Comparison of ENCODE assay signal across 13 cellular contexts in genomic region chr1:180117764-180118116, GRCh38. TPM values are rescaled to one million over a fixed set of nuclear protein-coding genes. Genes with fewer than 3 reads are reported as not detected.
DNase-seq lines count a peak whose midpoint lies in the region; ATAC-seq, FAIRE-seq and TF ChIP-seq lines count a peak whose summit lies in the region.
"Had no signal": no experiment of that assay in that cellular context is flagged by ENCODE, and none has a peak within 500 bp of the region (broad histone marks: within the 10 kb centered on the region; RNA-seq: fewer than 3 reads in every experiment).

No MANE protein-coding gene starts in this region.

- H4K8ac ChIP-seq in IMR-90 (ENCODE audit: low read depth in 2 of 2, low read length in 2 of 2): peak overlapping the region; percentile 45 to 87

- H3K27ac ChIP-seq in IMR-90 (ENCODE audit: insufficient read depth, low read length) (peak overlapping the region; percentile 75), keratinocyte (ENCODE audit: control insufficient read depth, insufficient read depth, low read length) (peak overlapping the region; percentile 51), tibial artery (no peak overlapping the region)
- H3K27ac ChIP-seq: tibial nerve had no signal

- WGBS in IMR-90 (ENCODE audit: extremely low coverage in 2 of 2, insufficient read length in 1 of 2), 2 experiments: no CpG with 5 or more reads among the region's 2 CpGs

- H4K5ac ChIP-seq in IMR-90 (ENCODE audit: low read depth, low read length): peak overlapping the region; percentile 83

- peak overlapping the region; percentile 62 for H2BK20ac ChIP-seq in IMR-90 (ENCODE audit: low read depth, low read length)

- peak overlapping the region; percentile 80 for H2AK9ac ChIP-seq in IMR-90 (replicated peaks; ENCODE audit: low read depth, low read length, poor library complexity)

- BruUV-seq in IMR-90 (replicated peaks; lab: Mats Ljungman, UMichigan): no TSS peak

- no peak for TF ChIP-seq POLR2A in IMR-90 (IDR thresholded peaks at IDR 0.05; ENCODE audit: low read depth, low read length)

- peak overlapping the region; percentile 92 for H3K18ac ChIP-seq in IMR-90 (ENCODE audit: low read depth, low read length)

- H3K9me3 ChIP-seq in IMR-90 (ENCODE audit: control insufficient read depth, insufficient read depth, low read length) (no peaks in the 10 kb centered on the region), keratinocyte (ENCODE audit: control insufficient read depth, low read depth, low read length) (no peaks in the 10 kb centered on the region), tibial artery (no peaks in the 10 kb centered on the region)
- H3K9me3 ChIP-seq: tibial nerve had no signal

- in situ Hi-C loops in IMR-90 (cut with MboI; ENCODE audit: low sequenced_read_pairs): no loop called here

- H2AFZ ChIP-seq in IMR-90 (replicated peaks; ENCODE audit: low read length, poor library complexity) (peak overlapping the region; percentile 63), keratinocyte (ENCODE audit: control insufficient read depth, low read length) (no peak overlapping the region)

- CTCF ChIA-PET in IMR-90 (lab: Yijun Ruan, JAX): no interaction called here

- H2BK5ac ChIP-seq in IMR-90 (ENCODE audit: low read depth, low read length, poor library complexity, severe bottlenecking): peak overlapping the region; percentile 80

- peak overlapping the region; percentile 75; the same call in 2 of the 3 replicates for H2BK15ac ChIP-seq in IMR-90 (ENCODE audit: low read depth, low read length)

- peaks cover 33% of the 10 kb centered on the region for H3K4me1 ChIP-seq in IMR-90 (ENCODE audit: control insufficient read depth, insufficient read depth, low read length)
- H3K4me1 ChIP-seq in keratinocyte (ENCODE audit: control insufficient read depth, extremely low read depth, insufficient read depth, low read length): peaks cover 24% of the 10 kb centered on the region
- no peaks in the 10 kb centered on the region for H3K4me1 ChIP-seq in tibial artery
- H3K4me1 ChIP-seq: tibial nerve had no signal

- no peak for TF ChIP-seq RAD21 in IMR-90 (IDR thresholded peaks at IDR 0.05; ENCODE audit: low read length)

- H3K79me1 ChIP-seq in IMR-90 (ENCODE audit: low read depth in 1 of 2, low read length in 2 of 2): peaks cover 0 to 12% of the 10 kb centered on the region in 2 experiments; a peak in 3 of 4 replicates

- intact Hi-C loops in IMR-90 (cut with micrococcal nuclease) (no loop called here), tibial artery (cut with DNase I; ENCODE audit: low total_unique reads) (no loop called here)

- peak; percentile 67 for DNase-seq in AG08396 (ENCODE audit: low spot score)
- DNase-seq in IMR-90: peak; percentile 85
- DNase-seq in bronchial epithelial cell (ENCODE audit: low read depth): peak; percentile 82
- DNase-seq in keratinocyte (ENCODE audit: low read depth, low spot score): no peak
- no peak for DNase-seq in NCI-H345 treated with DMSO at 0.1 percent for 48 hours (lab: John Stamatoyannopoulos, UW; ENCODE audit: unreplicated experiment)
- no peak for DNase-seq in tibial artery
- no peak for DNase-seq in activated CD4-positive, CD25-positive, alpha-beta regulatory T cell (lab: John Stamatoyannopoulos, UW)
- DNase-seq in activated T-cell treated with anti-CD3 and anti-CD28 coated beads, Interleukin-2, amount 50 U/mL, for 48 hours: no peak
- DNase-seq: activated CD4-positive, alpha-beta T cell treated with anti-CD3 and anti-CD28 coated beads for 48 hours; cerebellar nuclear complex; H7; NCI-H69 had no signal

- peak overlapping the region; percentile 59; the same call in 1 of the 2 replicates for H3K56ac ChIP-seq in IMR-90 (ENCODE audit: extremely low read depth, insufficient read depth, low read length)

- peak overlapping the region; percentile 87 for H3K4ac ChIP-seq in IMR-90 (ENCODE audit: low read depth, low read length)

- peak; percentile 40 for ATAC-seq in IMR-90 (ENCODE audit: low read depth)

- dilution Hi-C loops in IMR-90 (cut with HindIII; ENCODE audit: low sequenced_read_pairs, unreplicated experiment) (no loop called here), keratinocyte (cut with MboI; ENCODE audit: extremely low pct_ligation_motif_present, low sequenced_read_pairs) (no loop called here)

- H3K27me3 ChIP-seq in IMR-90 (ENCODE audit: control insufficient read depth, insufficient read depth, low read length): no peaks in the 10 kb centered on the region
- no peaks in the 10 kb centered on the region for H3K27me3 ChIP-seq in bronchial epithelial cell (ENCODE audit: control insufficient read depth, insufficient read depth, low read length)
- no peaks in the 10 kb centered on the region for H3K27me3 ChIP-seq in keratinocyte (ENCODE audit: control insufficient read depth, extremely low read depth, insufficient read depth, low read length)
- no peaks in the 10 kb centered on the region for H3K27me3 ChIP-seq in tibial artery
- H3K27me3 ChIP-seq: tibial nerve had no signal

- peak overlapping the region; percentile 71 for H3K14ac ChIP-seq in IMR-90 (replicated peaks; ENCODE audit: low read depth, low read length)

- no peak overlapping the region for H3K9ac ChIP-seq in IMR-90 (ENCODE audit: low read depth, low read length)
- no peak overlapping the region for H3K9ac ChIP-seq in keratinocyte (ENCODE audit: control insufficient read depth, extremely low read depth, insufficient read depth, low read length)

- H3K4me3 ChIP-seq in IMR-90 (ENCODE audit: insufficient read depth, low read depth, low read length): no peak overlapping the region
- no peak overlapping the region for H3K4me3 ChIP-seq in bronchial epithelial cell (ENCODE audit: low read depth, low read length)
- peak overlapping the region in 1 of 3 experiments; percentile 11 for H3K4me3 ChIP-seq in keratinocyte (ENCODE audit: control insufficient read depth in 2 of 3, extremely low read depth in 1 of 3, insufficient read depth in 2 of 3, low read depth in 1 of 3, low read length in 3 of 3)
- H3K4me3 ChIP-seq in tibial artery: no peak overlapping the region
- H3K4me3 ChIP-seq: tibial nerve had no signal

- H2AK5ac ChIP-seq in IMR-90 (ENCODE audit: low read depth, low read length): peak overlapping the region; percentile 95

- FAIRE-seq in bronchial epithelial cell (lab: Jason Lieb, UNC) (no peak), keratinocyte (lab: Jason Lieb, UNC) (no peak)

- H4K20me1 ChIP-seq in IMR-90 (ENCODE audit: insufficient read depth, low read length) (no peaks in the 10 kb centered on the region), keratinocyte (ENCODE audit: control insufficient read depth, extremely low read depth, insufficient read depth, low read length) (no peaks in the 10 kb centered on the region)

- H3K36me3 ChIP-seq in IMR-90 (ENCODE audit: control insufficient read depth, insufficient read depth, low read length) (no peaks in the 10 kb centered on the region), bronchial epithelial cell (ENCODE audit: control insufficient read depth, insufficient read depth, low read length) (no peaks in the 10 kb centered on the region), keratinocyte (ENCODE audit: control insufficient read depth in 2 of 2, extremely low read depth in 1 of 2, insufficient read depth in 2 of 2, low read length in 2 of 2) (peaks cover 0 to under 1% of the 10 kb centered on the region in 2 experiments), tibial artery (peaks cover 4 to 13% (median 8%) of the 10 kb centered on the region in 3 donors)

- no peak overlapping the region; the same call in 1 of the 2 replicates for H3K4me2 ChIP-seq in IMR-90 (ENCODE audit: low read depth, low read length)
- peak overlapping the region; percentile 35 for H3K4me2 ChIP-seq in keratinocyte (ENCODE audit: control insufficient read depth, extremely low read depth, insufficient read depth, low read depth, low read length)

- POLR2A ChIA-PET in IMR-90 (lab: Charles Lee; ENCODE audit: unreplicated experiment): no interaction called here

- H3K79me2 ChIP-seq in keratinocyte (ENCODE audit: control insufficient read depth, insufficient read depth, low read length): no peaks in the 10 kb centered on the region

- peak overlapping the region; percentile 61; the same call in 1 of the 2 replicates for H3K23ac ChIP-seq in IMR-90 (ENCODE audit: low read depth, low read length)

- H2BK120ac ChIP-seq in IMR-90 (ENCODE audit: low read depth, low read length): peak overlapping the region; percentile 93

- no peak for TF ChIP-seq CTCF in IMR-90 (conservative IDR thresholded peaks at IDR 0.05; ENCODE audit: low read depth, low read length)
- TF ChIP-seq CTCF in bronchial epithelial cell (IDR thresholded peaks at IDR 0.05; ENCODE audit: insufficient read depth, low read length, severe bottlenecking): no peak
- no peak for TF ChIP-seq CTCF in keratinocyte (optimal IDR thresholded peaks at IDR 0.05 in 1 of 3, IDR thresholded peaks at IDR 0.05 in 1 of 3, conservative IDR thresholded peaks at IDR 0.05 in 1 of 3; ENCODE audit: extremely low read depth in 1 of 3, insufficient read depth in 2 of 3, low read length in 3 of 3)
- no peak for TF ChIP-seq CTCF in tibial artery (IDR thresholded peaks at IDR 0.05)

- H3K9me1 ChIP-seq in IMR-90 (ENCODE audit: insufficient read depth, low read length): peaks cover 20% of the 10 kb centered on the region
- no peaks in the 10 kb centered on the region for H3K9me1 ChIP-seq in keratinocyte (ENCODE audit: control insufficient read depth, extremely low read depth, insufficient read depth, low read length)

- peak overlapping the region; percentile 90 for H4K91ac ChIP-seq in IMR-90 (ENCODE audit: insufficient read depth, low read depth, low read length)

TF ChIP-seq in IMR-90, 13 proteins besides CTCF, POLR2A, EP300 and RAD21:
- no peak for TF ChIP-seq RFX5 (IDR thresholded peaks at IDR 0.05; ENCODE audit: low read depth, low read length)
- peak; percentile 32; the same call in 1 of the 2 replicates for TF ChIP-seq FOS (IDR thresholded peaks at IDR 0.05; ENCODE audit: low read depth, low read length)
TF ChIP-seq in IMR-90: peak in this region for 1.

RNA-seq across cellular contexts. Expression of gene QSOX1, which starts 36.9 kb away (rescaled TPM):
- total RNA-seq in IMR-90 (2012; rRNA removed) (93.3 and 102 TPM in 2 replicates), bronchial epithelial cell (134 and 196 TPM in 2 replicates)
- polyA plus RNA-seq in IMR-90 (2012; rRNA removed) (765 and 791 TPM in 2 replicates), keratinocyte (57.6 to 87.5 TPM (median 59.0 TPM) in 3 replicates)
- 1,392 and 1,573 TPM in 2 replicates for polyA plus RNA-seq in IMR-90 (2012; cell fraction: cytosol; rRNA removed)
- 755 and 1,109 TPM in 2 replicates for polyA plus RNA-seq in IMR-90 (2012; cell fraction: nucleus; rRNA removed; ENCODE audit: low replicate concordance)
- 20.2 TPM for polyA plus RNA-seq in keratinocyte (2011; ENCODE audit: low read depth)
- 21.1 and 28.7 TPM in 2 replicates for polyA plus RNA-seq in keratinocyte (2011; cell fraction: cytosol; rRNA removed)
- 196 and 205 TPM in 2 replicates for polyA plus RNA-seq in keratinocyte (2011; cell fraction: nucleus; rRNA removed)
- polyA plus RNA-seq in keratinocyte (2012; ENCODE audit: low replicate concordance): 80.6 and 92.1 TPM in 2 replicates
- 60.9 to 96.0 TPM (median 64.2 TPM) in 3 replicates for polyA minus RNA-seq in keratinocyte
- 70.4 TPM for polyA minus RNA-seq in keratinocyte (2011; cell fraction: cytosol; rRNA and poly(A)+ RNA removed)
- 124 and 168 TPM in 2 replicates for polyA minus RNA-seq in keratinocyte (2011; cell fraction: nucleus; rRNA and poly(A)+ RNA removed)

Comparison
In these comparisons a context has a peak if more than half of its experiments do, and no peak if none do; other contexts are left out.
1. DNase-seq: peak in AG08396 (single experiment), IMR-90 (single experiment) and bronchial epithelial cell (single experiment); none in keratinocyte (single experiment), NCI-H345 treated with DMSO at 0.1 percent for 48 hours (single experiment), tibial artery (0 of 2), activated CD4-positive, CD25-positive, alpha-beta regulatory T cell (0 of 4) and activated T-cell treated with anti-CD3 and anti-CD28 coated beads, Interleukin-2, amount 50 U/mL, for 48 hours (0 of 2).
2. H3K27ac ChIP-seq: peak in IMR-90 (single experiment) and keratinocyte (single experiment); none in tibial artery (0 of 2).